Comparison of ENCODE assay signal across 24 cellular contexts in genomic region chr3:123948449-123948848, GRCh38. TPM values are rescaled to one million over a fixed set of nuclear protein-coding genes. Genes with fewer than 3 reads are reported as not detected.
"Had no signal": no experiment of that assay in that cellular context is flagged by ENCODE, and none has a peak within 500 bp of the region (broad histone marks: within the 10 kb centered on the region; RNA-seq: fewer than 3 reads in every experiment).

No MANE protein-coding gene starts in this region.

- H3K27me3 ChIP-seq: MG63, SJSA1 had no signal

- DNase-seq: KBM-7, MG63, NCI-H1092, NCI-H1105 treated with DMSO at 0.1 percent for 48 hours, NCI-H1417 treated with DMSO at 0.1 percent for 48 hours, NCI-H146, NCI-H1694 treated with DMSO at 0.1 percent for 48 hours, NCI-H1930, NCI-H2081 treated with DMSO at 0.1 percent for 48 hours, NCI-H2171, NCI-H226, NCI-H446, NCI-H510A, NCI-H524 treated with DMSO at 0.1 percent for 48 hours, NCI-H69, NCI-H774, Right ventricle myocardium superior, RPMI8226, SIG-M5, SW 1271 had no signal

- H3K9me3 ChIP-seq: MG63, SJSA1 had no signal

- H3K27ac ChIP-seq: HL-60, SK-N-MC had no signal

- H3K4me3 ChIP-seq: MG63, SJSA1, SK-N-MC had no signal

RNA-seq across cellular contexts. Expression of gene ROPN1, which starts 43.5 kb away (rescaled TPM):
- total RNA-seq: LHCN-M2, Right ventricle myocardium superior, SJSA1 had no signal
